Comparison of ENCODE assay signal across 2 cellular contexts in genomic region chr6:44262467-44263356, GRCh38.
TF ChIP-seq lines count a peak whose summit lies in the region.

No MANE protein-coding gene starts in this region.

TF ChIP-seq in A549, 52 proteins besides CTCF, POLR2A, EP300 and RAD21 (continued from another document):
- no peak for TF ChIP-seq HES2 (IDR thresholded peaks at IDR 0.05)
- no peak for TF ChIP-seq KDM5A (IDR thresholded peaks at IDR 0.05)
- no peak for TF ChIP-seq TP53 (CRISPR knock-in tag; IDR thresholded peaks at IDR 0.05)
- TF ChIP-seq PBX3 (IDR thresholded peaks at IDR 0.05), result no peak
- no peak for TF ChIP-seq ATOH8 (CRISPR knock-in tag; IDR thresholded peaks at IDR 0.05; ENCODE audit: low read depth)
- TF ChIP-seq JUNB (IDR thresholded peaks at IDR 0.05), result no peak
- TF ChIP-seq ZFP36 (IDR thresholded peaks at IDR 0.05; ENCODE audit: borderline replicate concordance, partially characterized antibody), result no peak
- TF ChIP-seq EHMT2 (IDR thresholded peaks at IDR 0.05; ENCODE audit: low read depth), result no peak
- no peak for TF ChIP-seq REST (IDR thresholded peaks at IDR 0.05)
- no peak for TF ChIP-seq RNF2 (IDR thresholded peaks at IDR 0.05; ENCODE audit: borderline replicate concordance, low read depth)
- no peak for TF ChIP-seq CBX8 (IDR thresholded peaks at IDR 0.05)
- no peak for TF ChIP-seq ELK1 (IDR thresholded peaks at IDR 0.05; ENCODE audit: low read depth, low read length)
- no peak for TF ChIP-seq FOSB (CRISPR knock-in tag; IDR thresholded peaks at IDR 0.05)

TF ChIP-seq in GM23338, 12 proteins besides CTCF, POLR2A, EP300 and RAD21 (continued from another document):
- TF ChIP-seq ETS1 (IDR thresholded peaks at IDR 0.05) (no peak), EZH2 (IDR thresholded peaks at IDR 0.05; ENCODE audit: low read depth, unreplicated experiment) (no peak), STAT1 (IDR thresholded peaks at IDR 0.05; ENCODE audit: unreplicated experiment) (no peak), EZH2phosphoT487 (IDR thresholded peaks at IDR 0.05; ENCODE audit: unreplicated experiment) (no peak)
